6 cellular contexts compared by ENCODE assay signal in genomic region chr17:6542577-6542976, GRCh38.
"Had no signal": no experiment of that assay in that cellular context is flagged by ENCODE, and none has a peak within 500 bp of the region (broad histone marks: within the 10 kb centered on the region; RNA-seq: fewer than 3 reads in every experiment).

No MANE protein-coding gene starts in this region.

- DNase-seq: GM23248, GOT3, H9, HCEC 1CT, IMR-90 had no signal

- ATAC-seq: K562 had no signal

- H3K4me3 Mint-ChIP-seq: H9 had no signal
